Comparison of ENCODE assay signal across 19 cellular contexts in genomic region chr2:60532421-60532820, GRCh38. TPM values are rescaled to one million over a fixed set of nuclear protein-coding genes. Genes with fewer than 3 reads are reported as not detected.
A peak's percentile ranks its signal among the peaks of the same experiment; 100 is the strongest.
DNase-seq lines count a peak whose midpoint lies in the region; ATAC-seq, FAIRE-seq and TF ChIP-seq lines count a peak whose summit lies in the region.
"Had no signal": no experiment of that assay in that cellular context is flagged by ENCODE, and none has a peak within 500 bp of the region (broad histone marks: within the 10 kb centered on the region; RNA-seq: fewer than 3 reads in every experiment).

No MANE protein-coding gene starts in this region.

- H3K4me2 ChIP-seq in BLaER1 (peak overlapping the region; percentile 57), OCI-LY7 (ENCODE audit: low read length) (peak overlapping the region; percentile 50)

- DNase-seq in OCI-LY7 (ENCODE audit: low spot score) = no peak
- no peak for DNase-seq in progenitor cell of endocrine pancreas (ENCODE audit: low spot score, unreplicated experiment)
- DNase-seq in NCI-H82 (lab: John Stamatoyannopoulos, UW) = no peak
- no peak for DNase-seq in activated T-helper 2 cell treated with anti-CD3 and anti-CD28 coated beads, Interferon-gamma antibody, Interleukin-2, Interleukin-4, amounts not matched to agents 10 μg/mL and 5 μg/mL and 100 μg/mL, durations not matched to agents 14 hours and 24 hours and 36 hours (ENCODE audit: low spot score)
- DNase-seq in left lobe of liver (ENCODE audit: low spot score) = no peak
- no peak for DNase-seq in activated CD4-positive, alpha-beta T cell treated with anti-CD3 and anti-CD28 coated beads, Interleukin-2, amount 50 U/mL, for 4 hours
- DNase-seq: activated CD4-positive, alpha-beta T cell treated with anti-CD3 and anti-CD28 coated beads for 4 hours; activated naive CD8-positive, alpha-beta T cell treated with anti-CD3 and anti-CD28 coated beads, Interleukin-2, amount 10 ng/mL, durations not matched to agents 7 days and 5 days; activated T-cell treated with anti-CD3 and anti-CD28 coated beads, Interleukin-2, amount 50 U/mL, for 1 hour; hippocampal formation; lower lobe of right lung; RPMI8226; stimulated activated naive CD4-positive, alpha-beta T cell; T-helper 2 cell had no signal

- H3K36me3 ChIP-seq in BLaER1 (peaks cover 61% of the 10 kb centered on the region), OCI-LY7 (ENCODE audit: insufficient read depth, low read length) (peaks cover 86% of the 10 kb centered on the region)
- H3K36me3 ChIP-seq: lower lobe of right lung had no signal

- peaks cover 100% of the 10 kb centered on the region for H3K79me2 ChIP-seq in OCI-LY7 (ENCODE audit: insufficient read depth, low read depth, low read length)

- CTCF ChIA-PET in OCI-LY7 (lab: Charles Lee; ENCODE audit: unreplicated experiment) = no interaction called here

- H3K4me3 Mint-ChIP-seq in progenitor cell of endocrine pancreas (ENCODE audit: low read depth) = peak overlapping the region; percentile 61
- H3K4me3 Mint-ChIP-seq in activated T-helper 2 cell treated with anti-CD3 and anti-CD28 coated beads, Interferon-gamma antibody, Interleukin-2, Interleukin-4, amounts not matched to agents 10 μg/mL and 5 μg/mL and 100 μg/mL, durations not matched to agents 14 hours and 24 hours and 36 hours (ENCODE audit: low read depth) = no peak overlapping the region
- H3K4me3 Mint-ChIP-seq: activated naive CD8-positive, alpha-beta T cell treated with anti-CD3 and anti-CD28 coated beads, Interleukin-2, amount 10 ng/mL, durations not matched to agents 7 days and 5 days; neural crest cell had no signal

- H2AFZ ChIP-seq in OCI-LY7 (ENCODE audit: low read length) = no peak overlapping the region

- peaks cover 8% of the 10 kb centered on the region for H3K27me3 Mint-ChIP-seq in progenitor cell of endocrine pancreas
- H3K27me3 Mint-ChIP-seq in activated T-helper 2 cell treated with anti-CD3 and anti-CD28 coated beads, Interferon-gamma antibody, Interleukin-2, Interleukin-4, amounts not matched to agents 10 μg/mL and 5 μg/mL and 100 μg/mL, durations not matched to agents 14 hours and 24 hours and 36 hours (ENCODE audit: low read depth) = peaks cover 58% of the 10 kb centered on the region

- no peak overlapping the region for H3K9ac ChIP-seq in BLaER1

- H3K27me3 ChIP-seq in BLaER1 = no peaks in the 10 kb centered on the region

- intact Hi-C loops in OCI-LY7 (cut with micrococcal nuclease; ENCODE audit: unreplicated experiment) = loop anchor here (5.0 kb wide), 1 partner anchor 95 kb away; no protein-coding TSS in a partner anchor
- intact Hi-C loops in activated T-helper 2 cell treated with anti-CD3 and anti-CD28 coated beads, Interferon-gamma antibody, Interleukin-2, Interleukin-4, amounts not matched to agents 10 μg/mL and 5 μg/mL and 100 μg/mL, durations not matched to agents 14 hours and 24 hours and 36 hours (cut with micrococcal nuclease) = no loop called here

- H4K20me1 ChIP-seq in BLaER1 (peaks cover 100% of the 10 kb centered on the region), OCI-LY7 (ENCODE audit: insufficient read depth, low read length) (peaks cover 57% of the 10 kb centered on the region)

- H3K9me3 Mint-ChIP-seq in progenitor cell of endocrine pancreas (ENCODE audit: low read depth) = no peaks in the 10 kb centered on the region
- no peaks in the 10 kb centered on the region for H3K9me3 Mint-ChIP-seq in activated T-helper 2 cell treated with anti-CD3 and anti-CD28 coated beads, Interferon-gamma antibody, Interleukin-2, Interleukin-4, amounts not matched to agents 10 μg/mL and 5 μg/mL and 100 μg/mL, durations not matched to agents 14 hours and 24 hours and 36 hours
- H3K9me3 Mint-ChIP-seq: activated naive CD8-positive, alpha-beta T cell treated with anti-CD3 and anti-CD28 coated beads, Interleukin-2, amount 10 ng/mL, durations not matched to agents 7 days and 5 days; neural crest cell had no signal

- H3K9me2 ChIP-seq in OCI-LY7 (ENCODE audit: insufficient read depth, low read length) = no peaks in the 10 kb centered on the region

- POLR2A ChIA-PET in OCI-LY7 (lab: Charles Lee) = interaction anchor here (0.7 to 1.2 kb wide), 4 partner anchors 39 to 1334 kb away, joined by 3 read pairs; no protein-coding TSS in a partner anchor

- H3K4me1 Mint-ChIP-seq in progenitor cell of endocrine pancreas (ENCODE audit: low read depth) = peaks cover 86% of the 10 kb centered on the region
- H3K4me1 Mint-ChIP-seq in activated T-helper 2 cell treated with anti-CD3 and anti-CD28 coated beads, Interferon-gamma antibody, Interleukin-2, Interleukin-4, amounts not matched to agents 10 μg/mL and 5 μg/mL and 100 μg/mL, durations not matched to agents 14 hours and 24 hours and 36 hours (ENCODE audit: low read depth) = no peaks in the 10 kb centered on the region

- H3K4me1 ChIP-seq in BLaER1 = peaks cover 100% of the 10 kb centered on the region
- peaks cover 81% of the 10 kb centered on the region for H3K4me1 ChIP-seq in OCI-LY7 (ENCODE audit: insufficient read depth, low read length, poor library complexity, severe bottlenecking)

- FAIRE-seq in endometrium (lab: Jason Lieb, UNC) = peak; percentile 84

- H3K4me3 ChIP-seq in BLaER1 (no peak overlapping the region), OCI-LY7 (ENCODE audit: low read depth, low read length, poor library complexity, severe bottlenecking) (peak overlapping the region; percentile 24)
- H3K4me3 ChIP-seq: lower lobe of right lung had no signal

- peak overlapping the region; percentile 87 for H3K27ac Mint-ChIP-seq in progenitor cell of endocrine pancreas
- no peak overlapping the region for H3K27ac Mint-ChIP-seq in activated T-helper 2 cell treated with anti-CD3 and anti-CD28 coated beads, Interferon-gamma antibody, Interleukin-2, Interleukin-4, amounts not matched to agents 10 μg/mL and 5 μg/mL and 100 μg/mL, durations not matched to agents 14 hours and 24 hours and 36 hours
- H3K27ac Mint-ChIP-seq: activated naive CD8-positive, alpha-beta T cell treated with anti-CD3 and anti-CD28 coated beads, Interleukin-2, amount 10 ng/mL, durations not matched to agents 7 days and 5 days had no signal

- H3K9me3 ChIP-seq in BLaER1 (no peaks in the 10 kb centered on the region), OCI-LY7 (ENCODE audit: low read length) (no peaks in the 10 kb centered on the region)
- H3K9me3 ChIP-seq: lower lobe of right lung had no signal

- H3K36me3 Mint-ChIP-seq in progenitor cell of endocrine pancreas (ENCODE audit: insufficient read depth) = peaks cover 7% of the 10 kb centered on the region
- no peaks in the 10 kb centered on the region for H3K36me3 Mint-ChIP-seq in activated T-helper 2 cell treated with anti-CD3 and anti-CD28 coated beads, Interferon-gamma antibody, Interleukin-2, Interleukin-4, amounts not matched to agents 10 μg/mL and 5 μg/mL and 100 μg/mL, durations not matched to agents 14 hours and 24 hours and 36 hours (ENCODE audit: low read depth)
- H3K36me3 Mint-ChIP-seq: activated naive CD8-positive, alpha-beta T cell treated with anti-CD3 and anti-CD28 coated beads, Interleukin-2, amount 10 ng/mL, durations not matched to agents 7 days and 5 days had no signal

- BruUV-seq in OCI-LY7 (replicated peaks; lab: Mats Ljungman, UMichigan) = no TSS peak

- no peak overlapping the region for H3K27ac ChIP-seq in BLaER1
- H3K27ac ChIP-seq in OCI-LY7 (ENCODE audit: low read depth, low read length, poor library complexity, severe bottlenecking) = no peak overlapping the region
- H3K27ac ChIP-seq: lower lobe of right lung had no signal

- no peak for ATAC-seq in left lobe of liver
- ATAC-seq: HCT116, sciatic nerve had no signal

- TF ChIP-seq CTCF in OCI-LY7 (conservative IDR thresholded peaks at IDR 0.05; ENCODE audit: low read length) (no peak), progenitor cell of endocrine pancreas (IDR thresholded peaks at IDR 0.05; ENCODE audit: unreplicated experiment) (no peak)

RNA-seq across cellular contexts. Expression of gene BCL11A, which starts 21.0 kb away (rescaled TPM):
- total RNA-seq in OCI-LY7 (2014; rRNA removed; shearing (Covaris generic)) = 54.9 and 64.3 TPM in 2 replicates
- total RNA-seq in OCI-LY7 (2022) = 163 and 167 TPM in 2 replicates
- 46.2 and 47.9 TPM in 2 replicates for total RNA-seq in progenitor cell of endocrine pancreas
- total RNA-seq in activated T-helper 2 cell treated with anti-CD3 and anti-CD28 coated beads, Interferon-gamma antibody, Interleukin-2, Interleukin-4, amounts not matched to agents 10 μg/mL and 5 μg/mL and 100 μg/mL, durations not matched to agents 14 hours and 24 hours and 36 hours = 0.21 TPM in 2 replicates
- total RNA-seq in left lobe of liver = 0.50 TPM

Comparison
In these comparisons a context has a peak if more than half of its experiments do, and no peak if none do; other contexts are left out.
1. RNA of gene BCL11A, which starts 21.0 kb away (total RNA-seq): 54.9 to 167 TPM in OCI-LY7 and 46.2 to 47.9 TPM in progenitor cell of endocrine pancreas; 0.50 TPM in left lobe of liver (single experiment) and 0.21 TPM in activated T-helper 2 cell treated with anti-CD3 and anti-CD28 coated beads, Interferon-gamma antibody, Interleukin-2, Interleukin-4, amounts not matched to agents 10 μg/mL and 5 μg/mL and 100 μg/mL, durations not matched to agents 14 hours and 24 hours and 36 hours; every median in the first group is over 10 times any median in the second.